In genomic region chr10:122879339-122880273, GRCh38 we compare ENCODE assay signal across 7 cellular contexts. TPM values are rescaled to one million over a fixed set of nuclear protein-coding genes. Genes with fewer than 3 reads are reported as not detected.
DNase-seq lines count a peak whose midpoint lies in the region; ATAC-seq and TF ChIP-seq lines count a peak whose summit lies in the region.

A gene with protein sequence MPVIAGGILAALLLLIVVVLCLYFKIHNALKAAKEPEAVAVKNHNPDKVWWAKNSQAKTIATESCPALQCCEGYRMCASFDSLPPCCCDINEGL (minus strand): TSS chr10:122879581. CDS start chr10:122850515, 29,066 bp downstream.

- H3K27ac Mint-ChIP-seq in activated B cell treated with CpG ODN at 0.5 μM for 24 hours: peak within 1 kb of the TSS; percentile 84
- peak within 1 kb of the TSS; percentile 77 for H3K27ac Mint-ChIP-seq in central memory CD8-positive, alpha-beta T cell (ENCODE audit: low read depth)

- H3K4me1 Mint-ChIP-seq in activated B cell treated with CpG ODN at 0.5 μM for 24 hours: peaks cover 40% of the 10 kb centered on the region
- H3K4me1 Mint-ChIP-seq in central memory CD8-positive, alpha-beta T cell: peaks cover 58% of the 10 kb centered on the region

- CTCF ChIA-PET in activated B cell treated with CpG ODN at 0.5 μM for 24 hours (lab: Charles Lee): no interaction called here

- peak; percentile 59 for ATAC-seq in GM18520 (IDR thresholded peaks at IDR 0.05; ENCODE audit: unreplicated experiment)
- ATAC-seq in HG03060 (IDR thresholded peaks at IDR 0.05; ENCODE audit: low read depth, unreplicated experiment): peak; percentile 81
- ATAC-seq in activated B cell treated with CpG ODN at 0.5 μM for 24 hours (ENCODE audit: low read depth): peak; percentile 85
- peak; percentile 82 for ATAC-seq in central memory CD8-positive, alpha-beta T cell (replicated peaks; ENCODE audit: extremely low read depth, poor library complexity, severe bottlenecking)

- peak within 1 kb of the TSS; percentile 85 for H3K4me3 Mint-ChIP-seq in activated B cell treated with CpG ODN at 0.5 μM for 24 hours
- H3K4me3 Mint-ChIP-seq in central memory CD8-positive, alpha-beta T cell: peak within 1 kb of the TSS; percentile 94

- POLR2A ChIA-PET in activated B cell treated with CpG ODN at 0.5 μM for 24 hours (lab: Charles Lee): interaction anchor here (1.0 kb wide), 1 partner anchor 75 kb away, joined by 3 read pairs; the partner anchor contains the start of gene C10orf88

- peaks cover 12% of the 10 kb centered on the region for H3K36me3 Mint-ChIP-seq in activated B cell treated with CpG ODN at 0.5 μM for 24 hours (ENCODE audit: low read depth)
- H3K36me3 Mint-ChIP-seq in central memory CD8-positive, alpha-beta T cell (ENCODE audit: insufficient read depth): peaks cover 13% of the 10 kb centered on the region

- no peak for TF ChIP-seq CTCF in activated B cell treated with CpG ODN at 0.5 μM for 24 hours (IDR thresholded peaks at IDR 0.05)

- intact Hi-C loops in activated B cell treated with CpG ODN at 0.5 μM for 24 hours (cut with micrococcal nuclease): loop anchor here (1.0 to 10.0 kb wide), 6 partner anchors 75 to 952 kb away; partner anchors contain the start of genes ATE1, BUB3, C10orf88 and IKZF5

- no peaks in the 10 kb centered on the region for H3K27me3 Mint-ChIP-seq in activated B cell treated with CpG ODN at 0.5 μM for 24 hours
- H3K27me3 Mint-ChIP-seq in central memory CD8-positive, alpha-beta T cell: no peaks in the 10 kb centered on the region

- peak; percentile 88 for DNase-seq in NCI-H2171 (lab: John Stamatoyannopoulos, UW)
- DNase-seq in activated B cell treated with CpG ODN at 0.5 μM for 24 hours: peak; percentile 83
- DNase-seq in central memory CD8-positive, alpha-beta T cell (ENCODE audit: low spot score in 2 of 2): peak; percentile 83 to 90
- DNase-seq in islet precursor cell: peak; percentile 67
- DNase-seq in stimulated activated CD4-positive, alpha-beta T cell treated with anti-CD3 and anti-CD28 coated beads, Interleukin-1b, Interleukin-23, amount 100 ng/mL, for 4 hours (ENCODE audit: low read depth in 2 of 2): peak; percentile 87 to 93

- no peaks in the 10 kb centered on the region for H3K9me3 Mint-ChIP-seq in activated B cell treated with CpG ODN at 0.5 μM for 24 hours
- no peaks in the 10 kb centered on the region for H3K9me3 Mint-ChIP-seq in central memory CD8-positive, alpha-beta T cell

RNA-seq across cellular contexts. Expression of the gene that starts here (rescaled TPM):
- 7.3 and 10.0 TPM in 2 replicates for total RNA-seq in activated B cell treated with CpG ODN at 0.5 μM for 24 hours

Comparison
In these comparisons a context has a peak if more than half of its experiments do, and no peak if none do; other contexts are left out.
1. Peak in every context shown above with its lines: DNase-seq and ATAC-seq.